In genomic region chr18:76530846-76531245, GRCh38 we compare ENCODE assay signal across 22 cellular contexts.
"Had no signal": no experiment of that assay in that cellular context is flagged by ENCODE, and none has a peak within 500 bp of the region (broad histone marks: within the 10 kb centered on the region; RNA-seq: fewer than 3 reads in every experiment).

No MANE protein-coding gene starts in this region.

- H3K36me3 ChIP-seq: breast epithelium, right atrium auricular region, transverse colon had no signal

- H3K27me3 ChIP-seq: breast epithelium, right atrium auricular region, testis had no signal

- FAIRE-seq: keratinocyte had no signal

- H3K4me3 ChIP-seq: breast epithelium, right atrium auricular region, testis, transverse colon had no signal

- H3K4me1 ChIP-seq: breast epithelium had no signal

- H3K9me3 ChIP-seq: breast epithelium, right atrium auricular region, testis, transverse colon had no signal

- DNase-seq: activated CD4-positive, alpha-beta T cell treated with anti-CD3 and anti-CD28 coated beads for 4 hours; activated CD4-positive, alpha-beta T cell treated with anti-CD3 and anti-CD28 coated beads, Interleukin-2, amount 50 U/mL, for 4 hours; activated naive CD4-positive, alpha-beta T cell; activated T-cell treated with anti-CD3 and anti-CD28 coated beads for 4 hours; activated T-cell treated with anti-CD3 and anti-CD28 coated beads, Interleukin-2, amount 50 U/mL, for 72 hours; central memory CD4-positive, alpha-beta T cell; endodermal cell; foreskin fibroblast; hippocampal formation; left cardiac atrium; left ventricle myocardium superior; naive thymus-derived CD8-positive, alpha-beta T cell; occipital lobe; stimulated activated naive CD8-positive, alpha-beta T cell treated with anti-CD3 and anti-CD28 coated beads, Interleukin-15, Interleukin-2, amounts not matched to agents 100 U/mL and 50 U/mL, for 24 hours; T1000; testis; transverse colon had no signal

- H3K27ac ChIP-seq: breast epithelium, right atrium auricular region, testis, transverse colon had no signal

- ATAC-seq: activated naive CD4-positive, alpha-beta T cell treated with anti-CD3 and anti-CD28 coated beads, Interleukin-2, amount 50 U/mL, for 72 hours; activated T-cell treated with anti-CD3 and anti-CD28 coated beads, Interleukin-2, amount 50 U/mL, for 72 hours; esophagus mucosa; left cardiac atrium; left ventricle myocardium superior; naive thymus-derived CD8-positive, alpha-beta T cell; stimulated activated naive CD8-positive, alpha-beta T cell treated with anti-CD3 and anti-CD28 coated beads, Interleukin-15, Interleukin-2, amounts not matched to agents 100 U/mL and 50 U/mL, for 24 hours had no signal
